In the genomic region with DNA sequence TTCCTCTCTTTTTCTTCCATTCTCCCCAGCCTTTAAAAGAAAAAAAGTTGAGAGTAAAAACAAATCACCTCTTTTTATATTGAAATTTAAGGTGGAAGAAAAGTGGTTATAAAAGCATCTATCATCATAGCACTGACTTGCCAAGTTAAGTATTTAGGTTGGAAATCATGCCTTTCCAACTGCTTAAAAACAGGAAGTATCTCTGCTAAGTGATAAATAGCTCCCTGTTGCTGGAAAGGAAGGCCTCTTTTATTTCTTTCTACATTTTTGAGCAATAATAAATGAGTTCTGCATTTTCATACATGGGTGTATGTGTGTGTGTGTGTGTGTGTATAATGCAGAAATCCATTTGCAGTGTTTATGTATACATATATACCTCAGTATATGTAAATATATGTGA, we compare ENCODE assay signal across 1 cellular context.
TF ChIP-seq lines count a peak whose summit lies in the region.

No MANE protein-coding gene starts in this region.

TF ChIP-seq in GM23338, 12 proteins besides CTCF, POLR2A, EP300 and RAD21 (continued from another document):
- TF ChIP-seq, protein P1, sequence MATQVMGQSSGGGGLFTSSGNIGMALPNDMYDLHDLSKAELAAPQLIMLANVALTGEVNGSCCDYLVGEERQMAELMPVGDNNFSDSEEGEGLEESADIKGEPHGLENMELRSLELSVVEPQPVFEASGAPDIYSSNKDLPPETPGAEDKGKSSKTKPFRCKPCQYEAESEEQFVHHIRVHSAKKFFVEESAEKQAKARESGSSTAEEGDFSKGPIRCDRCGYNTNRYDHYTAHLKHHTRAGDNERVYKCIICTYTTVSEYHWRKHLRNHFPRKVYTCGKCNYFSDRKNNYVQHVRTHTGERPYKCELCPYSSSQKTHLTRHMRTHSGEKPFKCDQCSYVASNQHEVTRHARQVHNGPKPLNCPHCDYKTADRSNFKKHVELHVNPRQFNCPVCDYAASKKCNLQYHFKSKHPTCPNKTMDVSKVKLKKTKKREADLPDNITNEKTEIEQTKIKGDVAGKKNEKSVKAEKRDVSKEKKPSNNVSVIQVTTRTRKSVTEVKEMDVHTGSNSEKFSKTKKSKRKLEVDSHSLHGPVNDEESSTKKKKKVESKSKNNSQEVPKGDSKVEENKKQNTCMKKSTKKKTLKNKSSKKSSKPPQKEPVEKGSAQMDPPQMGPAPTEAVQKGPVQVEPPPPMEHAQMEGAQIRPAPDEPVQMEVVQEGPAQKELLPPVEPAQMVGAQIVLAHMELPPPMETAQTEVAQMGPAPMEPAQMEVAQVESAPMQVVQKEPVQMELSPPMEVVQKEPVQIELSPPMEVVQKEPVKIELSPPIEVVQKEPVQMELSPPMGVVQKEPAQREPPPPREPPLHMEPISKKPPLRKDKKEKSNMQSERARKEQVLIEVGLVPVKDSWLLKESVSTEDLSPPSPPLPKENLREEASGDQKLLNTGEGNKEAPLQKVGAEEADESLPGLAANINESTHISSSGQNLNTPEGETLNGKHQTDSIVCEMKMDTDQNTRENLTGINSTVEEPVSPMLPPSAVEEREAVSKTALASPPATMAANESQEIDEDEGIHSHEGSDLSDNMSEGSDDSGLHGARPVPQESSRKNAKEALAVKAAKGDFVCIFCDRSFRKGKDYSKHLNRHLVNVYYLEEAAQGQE (IDR thresholded peaks at IDR 0.05; ENCODE audit: unreplicated experiment), result no peak
- TF ChIP-seq ZNF114 (CRISPR knock-in tag; IDR thresholded peaks at IDR 0.05) (no peak), CREB1 (CRISPR knock-in tag; IDR thresholded peaks at IDR 0.05; ENCODE audit: low read depth) (no peak), ETS1 (IDR thresholded peaks at IDR 0.05) (no peak), NANOG (IDR thresholded peaks at IDR 0.05; ENCODE audit: borderline replicate concordance) (no peak), POLR2AphosphoS5 (IDR thresholded peaks at IDR 0.05; ENCODE audit: low read depth) (no peak), EZH2phosphoT487 (IDR thresholded peaks at IDR 0.05; ENCODE audit: unreplicated experiment) (no peak)
TF ChIP-seq in GM23338: peak in this region for 0.
